ENCODE assay signal across 7 cellular contexts in the genomic region with DNA sequence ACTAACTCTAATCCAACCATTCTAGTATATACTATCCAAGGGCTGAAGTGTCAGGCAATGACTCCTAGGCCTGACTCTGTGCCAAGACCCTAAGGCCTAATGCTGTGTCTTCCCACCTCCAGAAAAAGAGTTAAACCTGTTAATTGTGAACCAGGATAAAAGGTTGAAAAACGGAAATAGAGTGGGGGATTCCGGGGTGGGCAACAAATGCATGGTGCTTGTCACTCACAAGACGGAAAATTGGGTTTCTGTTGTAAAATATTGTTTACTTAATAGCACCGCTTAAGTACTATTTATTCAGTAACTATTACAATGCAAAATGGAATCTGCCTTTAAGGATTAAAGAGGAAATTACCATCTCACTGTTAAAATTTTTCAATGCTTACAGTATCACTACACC. TPM values are rescaled to one million over a fixed set of nuclear protein-coding genes. Genes with fewer than 3 reads are reported as not detected.
DNase-seq lines count a peak whose midpoint lies in the region; FAIRE-seq and TF ChIP-seq lines count a peak whose summit lies in the region.

No MANE protein-coding gene starts in this region.

- TF ChIP-seq CTCF in OCI-LY1 (IDR thresholded peaks at IDR 0.05; ENCODE audit: low read length) (no peak), uterus (IDR thresholded peaks at IDR 0.05) (no peak)

- peaks cover 3% of the 10 kb centered on the region; the same call in 1 of the 2 replicates for H3F3A ChIP-seq in OCI-LY1 (ENCODE audit: insufficient read depth, low read length)

- H4K20me1 ChIP-seq in OCI-LY1 (ENCODE audit: insufficient read depth, low read length): no peaks in the 10 kb centered on the region

- H3K4me1 ChIP-seq in OCI-LY1 (ENCODE audit: insufficient read depth, low read length, severe bottlenecking) (peaks cover 69% of the 10 kb centered on the region), uterus (no peaks in the 10 kb centered on the region)

- H3K27ac ChIP-seq in OCI-LY1 (ENCODE audit: low read depth, low read length, poor library complexity, severe bottlenecking) (peak overlapping the region; percentile 83), skin epidermis (peak overlapping the region in 14 of 21 experiments; percentile 4 to 99 (median 68)), uterus (no peak overlapping the region)

- H3K9me3 ChIP-seq in OCI-LY1 (ENCODE audit: low read length) (no peaks in the 10 kb centered on the region), uterus (no peaks in the 10 kb centered on the region)

- H3K4me2 ChIP-seq in OCI-LY1 (ENCODE audit: low read length): peak overlapping the region; percentile 79

- H3K36me3 ChIP-seq in OCI-LY1 (ENCODE audit: insufficient read depth, low read length): peaks cover 84% of the 10 kb centered on the region
- H3K36me3 ChIP-seq in uterus: no peaks in the 10 kb centered on the region

- H3K4me3 ChIP-seq in OCI-LY1 (ENCODE audit: low read depth, low read length, poor library complexity, severe bottlenecking): peak overlapping the region; percentile 98
- peak overlapping the region; percentile 2 to 99 (median 92) for H3K4me3 ChIP-seq in skin epidermis
- H3K4me3 ChIP-seq in uterus: no peak overlapping the region

- FAIRE-seq in GM18507 (lab: Jason Lieb, UNC) (peak; percentile 44), HTR-8/SVneo (lab: Jason Lieb, UNC) (no peak)

- H3K9me2 ChIP-seq in OCI-LY1 (ENCODE audit: low read depth, low read length): no peaks in the 10 kb centered on the region

- no peak for TF ChIP-seq POLR2A in uterus (IDR thresholded peaks at IDR 0.05)

- peak overlapping the region; percentile 67 for H3K9ac ChIP-seq in OCI-LY1 (ENCODE audit: low read length)

- no peak for DNase-seq in GM18507 (ENCODE audit: extremely low spot score, insufficient read length, low read depth)
- peak; percentile 57 for DNase-seq in dermis blood vessel endothelial cell
- no peak for DNase-seq in HTR-8/SVneo (ENCODE audit: insufficient read length, low spot score)
- DNase-seq in NCI-H1694 (lab: John Stamatoyannopoulos, UW): no peak
- DNase-seq in uterus: no peak

- intact Hi-C loops in uterus (cut with DNase I; ENCODE audit: low total_unique reads): no loop called here

- peaks cover 88% of the 10 kb centered on the region for H3K79me2 ChIP-seq in OCI-LY1 (ENCODE audit: insufficient read depth, low read length)

- no peak overlapping the region for H2AFZ ChIP-seq in OCI-LY1 (ENCODE audit: low read length)

- H3K27me3 ChIP-seq in OCI-LY1 (ENCODE audit: insufficient read depth, low read length): no peaks in the 10 kb centered on the region
- H3K27me3 ChIP-seq in uterus: no peaks in the 10 kb centered on the region

RNA-seq across cellular contexts. Expression of gene STK17B, which starts 3.2 kb away (rescaled TPM):
- total RNA-seq in dermis blood vessel endothelial cell: 12.3 and 19.7 TPM in 2 replicates
- total RNA-seq in uterus: 10 to 100 TPM in 3 of 4 donors, 1 to 10 TPM in 1; 7.2 to 28.2 (median 26.8) TPM

Comparison
In these comparisons a context has a peak if more than half of its experiments do, and no peak if none do; other contexts are left out.
1. H3K27ac ChIP-seq: peak in OCI-LY1 (single experiment) and skin epidermis (14 of 21); none in uterus (0 of 2).
2. H3K4me3 ChIP-seq: peak in OCI-LY1 (single experiment) and skin epidermis (7 of 7); none in uterus (0 of 2).